ENCODE assay signal across 8 cellular contexts in genomic region chr6:160137989-160138835, GRCh38. TPM values are rescaled to one million over a fixed set of nuclear protein-coding genes. Genes with fewer than 3 reads are reported as not detected.
DNase-seq lines count a peak whose midpoint lies in the region; ATAC-seq and TF ChIP-seq lines count a peak whose summit lies in the region.

No MANE protein-coding gene starts in this region.

- peaks cover 23% of the 10 kb centered on the region for H3K4me1 ChIP-seq in RWPE2 (ENCODE audit: insufficient read depth, poor library complexity, severe bottlenecking)

- peak; percentile 83 for ATAC-seq in GM18858 (IDR thresholded peaks at IDR 0.05; ENCODE audit: unreplicated experiment)
- ATAC-seq in HG03520 (IDR thresholded peaks at IDR 0.05; ENCODE audit: unreplicated experiment), result peak; percentile 69
- no peak for ATAC-seq in RWPE2 (ENCODE audit: low read depth)
- ATAC-seq in Right ventricle myocardium inferior, result peak; percentile 68
- no peak for ATAC-seq in HG03097 (IDR thresholded peaks at IDR 0.05; ENCODE audit: low FRiP score, unreplicated experiment)

- intact Hi-C loops in Right ventricle myocardium inferior (cut with DNase I), result loop anchor here (1.0 kb wide), 1 partner anchor 318 kb away; no protein-coding TSS in a partner anchor

- H3K36me3 ChIP-seq in RWPE2 (ENCODE audit: low read depth), result no peaks in the 10 kb centered on the region

- H3K9me3 ChIP-seq in RWPE2 (ENCODE audit: severe bottlenecking), result no peaks in the 10 kb centered on the region

- DNase-seq in AML-193 (lab: John Stamatoyannopoulos, UW) (peak; percentile 41), RWPE2 (ENCODE audit: low spot score) (no peak), Right ventricle myocardium inferior (ENCODE audit: missing footprints) (no peak), retina (peak; percentile 48)
- peak; percentile 64 for DNase-seq in activated naive CD4-positive, alpha-beta T cell treated with Interleukin-2 at 50 U/mL for 16 hours

- H3K27ac ChIP-seq in RWPE2 (ENCODE audit: poor library complexity, severe bottlenecking), result peak overlapping the region; percentile 74

- no peak overlapping the region for H3K4me3 ChIP-seq in RWPE2 (ENCODE audit: severe bottlenecking)

- H3K27me3 ChIP-seq in RWPE2 (ENCODE audit: insufficient read depth, poor library complexity, severe bottlenecking), result no peaks in the 10 kb centered on the region

- peak; percentile 92 for TF ChIP-seq CTCF in RWPE2 (IDR thresholded peaks at IDR 0.05; ENCODE audit: poor library complexity, severe bottlenecking)

RNA-seq across cellular contexts. Expression of gene SLC22A1, which starts 16.6 kb away (rescaled TPM):
- total RNA-seq in Right ventricle myocardium inferior, result 0.51 TPM

Comparison
In these comparisons a context has a peak if more than half of its experiments do, and no peak if none do; other contexts are left out.
1. DNase-seq: peak in AML-193 (2 of 2), activated naive CD4-positive, alpha-beta T cell treated with Interleukin-2 at 50 U/mL for 16 hours (single experiment) and retina (single experiment); none in RWPE2 (single experiment) and Right ventricle myocardium inferior (single experiment).
2. ATAC-seq: peak in GM18858 (single experiment), HG03520 (single experiment) and Right ventricle myocardium inferior (single experiment); none in RWPE2 (single experiment) and HG03097 (single experiment).